In the genomic region with DNA sequence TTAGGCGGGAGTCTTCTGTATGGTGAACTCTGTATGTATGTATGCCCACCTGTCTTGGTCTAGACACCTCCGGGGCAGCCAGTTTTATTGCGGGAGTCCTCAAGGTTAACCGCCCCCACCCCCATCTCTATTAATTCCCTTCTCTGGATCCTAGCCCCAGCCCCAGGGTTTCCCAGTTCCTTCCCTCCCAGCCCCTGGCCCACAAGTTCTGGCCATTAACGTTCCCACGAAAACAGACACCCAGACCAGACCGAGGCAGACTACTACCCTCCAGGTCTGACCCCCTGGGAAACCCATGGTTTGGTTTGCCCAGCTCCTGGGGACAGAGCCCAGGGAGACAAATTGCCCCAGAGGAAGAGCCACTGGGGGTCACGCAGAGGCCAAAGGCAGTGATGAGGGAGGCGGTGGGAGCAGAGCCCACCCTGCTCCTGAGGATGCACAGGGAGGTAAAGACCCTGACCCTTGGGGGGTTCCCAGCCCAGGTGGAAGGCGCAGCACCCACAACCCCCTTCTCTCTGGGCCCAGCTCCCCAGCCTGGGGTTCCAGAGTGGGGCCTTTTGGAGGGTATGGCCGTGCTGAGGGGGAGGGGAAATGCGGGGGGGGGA, we compare ENCODE assay signal across 1 cellular context.
TF ChIP-seq lines count a peak whose summit lies in the region.

No MANE protein-coding gene starts in this region.

TF ChIP-seq in SK-N-SH, 30 proteins besides CTCF, POLR2A, EP300 and RAD21 (continued from another document):
- TF ChIP-seq, protein P1, sequence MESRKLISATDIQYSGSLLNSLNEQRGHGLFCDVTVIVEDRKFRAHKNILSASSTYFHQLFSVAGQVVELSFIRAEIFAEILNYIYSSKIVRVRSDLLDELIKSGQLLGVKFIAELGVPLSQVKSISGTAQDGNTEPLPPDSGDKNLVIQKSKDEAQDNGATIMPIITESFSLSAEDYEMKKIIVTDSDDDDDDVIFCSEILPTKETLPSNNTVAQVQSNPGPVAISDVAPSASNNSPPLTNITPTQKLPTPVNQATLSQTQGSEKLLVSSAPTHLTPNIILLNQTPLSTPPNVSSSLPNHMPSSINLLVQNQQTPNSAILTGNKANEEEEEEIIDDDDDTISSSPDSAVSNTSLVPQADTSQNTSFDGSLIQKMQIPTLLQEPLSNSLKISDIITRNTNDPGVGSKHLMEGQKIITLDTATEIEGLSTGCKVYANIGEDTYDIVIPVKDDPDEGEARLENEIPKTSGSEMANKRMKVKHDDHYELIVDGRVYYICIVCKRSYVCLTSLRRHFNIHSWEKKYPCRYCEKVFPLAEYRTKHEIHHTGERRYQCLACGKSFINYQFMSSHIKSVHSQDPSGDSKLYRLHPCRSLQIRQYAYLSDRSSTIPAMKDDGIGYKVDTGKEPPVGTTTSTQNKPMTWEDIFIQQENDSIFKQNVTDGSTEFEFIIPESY (IDR thresholded peaks at IDR 0.05; ENCODE audit: borderline replicate concordance, low read depth), result no peak
- TF ChIP-seq USF1 (IDR thresholded peaks at IDR 0.05; ENCODE audit: borderline replicate concordance, low read depth), result no peak
- no peak for TF ChIP-seq PBX3 (IDR thresholded peaks at IDR 0.05)
- TF ChIP-seq FOSL2 (IDR thresholded peaks at IDR 0.05; ENCODE audit: borderline replicate concordance, low read depth), result no peak
- TF ChIP-seq TEAD4 (IDR thresholded peaks at IDR 0.05; ENCODE audit: borderline replicate concordance, insufficient read depth), result no peak
- no peak for TF ChIP-seq MXI1 (IDR thresholded peaks at IDR 0.05; ENCODE audit: low read depth, low read length)
TF ChIP-seq in SK-N-SH: peak in this region for 0.
